Comparison of ENCODE assay signal across 9 cellular contexts in genomic region chr6:45737331-45738056, GRCh38.
DNase-seq lines count a peak whose midpoint lies in the region; ATAC-seq, FAIRE-seq and TF ChIP-seq lines count a peak whose summit lies in the region.
"Had no signal": no experiment of that assay in that cellular context is flagged by ENCODE, and none has a peak within 500 bp of the region (broad histone marks: within the 10 kb centered on the region; RNA-seq: fewer than 3 reads in every experiment).

No MANE protein-coding gene starts in this region.

- no peak overlapping the region for H3K4me3 Mint-ChIP-seq in type B pancreatic cell

- H2AFZ ChIP-seq in K562 (ENCODE audit: low read depth, low read length), result no peak overlapping the region

- H3K27me3 ChIP-seq in K562 (ENCODE audit: control insufficient read depth in 2 of 2, insufficient read depth in 2 of 2, low read length in 2 of 2), result no peaks in the 10 kb centered on the region

- DNase-seq in K562 (ENCODE audit: extremely low read depth in 1 of 4, low spot score in 3 of 4), result no peak
- DNase-seq in KG1 (lab: John Stamatoyannopoulos, UW), result no peak
- DNase-seq in type B pancreatic cell (ENCODE audit: extremely low spot score, unreplicated experiment), result no peak
- no peak for DNase-seq in ACHN
- DNase-seq: left ventricle myocardium superior had no signal

- no peak for TF ChIP-seq POLR2A in K562 (conservative IDR thresholded peaks at IDR 0.05)

- no peak for TF ChIP-seq EP300 in K562 (IDR thresholded peaks at IDR 0.05; ENCODE audit: low read length)

- no peak overlapping the region for H3K27ac ChIP-seq in K562 (ENCODE audit: extremely low read depth, low read depth, low read length)

- TF ChIP-seq RAD21 in K562 (CRISPR knock-in tag; conservative IDR thresholded peaks at IDR 0.05 in 1 of 2, IDR thresholded peaks at IDR 0.05 in 1 of 2), result no peak

- peak; percentile 48 for FAIRE-seq in K562 (lab: Jason Lieb, UNC)
- FAIRE-seq: endothelial cell of umbilical vein had no signal

- WGBS in K562 (ENCODE audit: insufficient coverage, low coverage, missing lambda C conversion rate), result 0% methylated on average over 9 of the region's 9 CpGs

- no peaks in the 10 kb centered on the region for H4K20me1 ChIP-seq in K562 (replicated peaks; ENCODE audit: control insufficient read depth, insufficient read depth, low read length)

- TF ChIP-seq CTCF in K562 (IDR thresholded peaks at IDR 0.05 in 2 of 3, conservative IDR thresholded peaks at IDR 0.05 in 1 of 3; ENCODE audit: insufficient read depth in 2 of 3, low read depth in 1 of 3, low read length in 3 of 3) (no peak), type B pancreatic cell (conservative IDR thresholded peaks at IDR 0.05) (no peak)

- no TSS peak for BruUV-seq in K562 (replicated peaks; lab: Mats Ljungman, UMichigan)

- no peak overlapping the region for H3K4me3 ChIP-seq in K562

- H3K27me3 Mint-ChIP-seq in type B pancreatic cell, result peaks cover 17% of the 10 kb centered on the region

- H3K9ac ChIP-seq in K562 (ENCODE audit: insufficient read depth in 1 of 2, low read depth in 2 of 2, low read length in 2 of 2), result no peak overlapping the region

- ATAC-seq in GM18858 (IDR thresholded peaks at IDR 0.05; ENCODE audit: unreplicated experiment) (peak; percentile 75), GM21390 (IDR thresholded peaks at IDR 0.05; ENCODE audit: unreplicated experiment) (peak; percentile 83), HG03280 (IDR thresholded peaks at IDR 0.05; ENCODE audit: unreplicated experiment) (peak; percentile 77), K562 (no peak)
- ATAC-seq: left ventricle myocardium superior had no signal

- no peaks in the 10 kb centered on the region for H3K9me3 ChIP-seq in K562 (replicated peaks; ENCODE audit: control insufficient read depth, insufficient read depth, low read depth, low read length)

- H3K9me3 Mint-ChIP-seq in type B pancreatic cell, result no peaks in the 10 kb centered on the region

- no peaks in the 10 kb centered on the region for H3K36me3 ChIP-seq in K562 (ENCODE audit: control insufficient read depth, insufficient read depth, low read length)

- no peak overlapping the region for H3K27ac Mint-ChIP-seq in type B pancreatic cell

- intact Hi-C loops in K562 (cut with micrococcal nuclease), result no loop called here

- CTCF ChIA-PET in K562 (lab: Yijun Ruan, JAX; ENCODE audit: low intra/inter-chr PET ratio), result no interaction called here

- no peaks in the 10 kb centered on the region for H3K79me2 ChIP-seq in K562 (ENCODE audit: control insufficient read depth, insufficient read depth, low read length)

- H3K9me1 ChIP-seq in K562 (ENCODE audit: control insufficient read depth, insufficient read depth, low read length), result no peaks in the 10 kb centered on the region

- no peaks in the 10 kb centered on the region for H3K36me3 Mint-ChIP-seq in type B pancreatic cell

- in situ Hi-C loops in K562 (cut with MboI) (no loop called here), ACHN (cut with HindIII; ENCODE audit: low pct_ligation_motif_present, low pct_unique_long_range_greater_than_20kb, low sequenced_read_pairs) (no loop called here)

- POLR2A ChIA-PET in K562 (lab: Yijun Ruan, JAX), result interaction anchor here (0.5 to 0.6 kb wide), 2 partner anchors 250 to 292 kb away, joined by 3 to 4 read pairs; no protein-coding TSS in a partner anchor

- no peak overlapping the region for H3K4me2 ChIP-seq in K562 (ENCODE audit: insufficient read depth, low read length)

- H3K4me1 ChIP-seq in K562 (replicated peaks in 1 of 2; ENCODE audit: control insufficient read depth in 2 of 2, insufficient read depth in 2 of 2, low read length in 2 of 2), result no peaks in the 10 kb centered on the region; a peak in 1 of 5 replicates

- peaks cover 13% of the 10 kb centered on the region for H3K4me1 Mint-ChIP-seq in type B pancreatic cell (ENCODE audit: unreplicated experiment)

TF ChIP-seq in K562, 482 proteins besides CTCF, POLR2A, EP300 and RAD21:
- no peak for TF ChIP-seq GTF2B (IDR thresholded peaks at IDR 0.05; ENCODE audit: extremely low read depth, insufficient read length)
